Comparison of ENCODE assay signal across 23 cellular contexts in genomic region chr5:53645581-53645980, GRCh38.
"Had no signal": no experiment of that assay in that cellular context is flagged by ENCODE, and none has a peak within 500 bp of the region (broad histone marks: within the 10 kb centered on the region; RNA-seq: fewer than 3 reads in every experiment).

No MANE protein-coding gene starts in this region.

- H3K27ac Mint-ChIP-seq: immature natural killer cell; naive thymus-derived CD4-positive, alpha-beta T cell; nephron; stimulated activated effector memory CD8-positive, alpha-beta T cell treated with anti-CD3 and anti-CD28 coated beads, Interleukin-12 subunit alpha, Interleukin-12 subunit beta, amount 100 ng/mL, for 72 hours; type B pancreatic cell had no signal

- H3K9me3 Mint-ChIP-seq: immature natural killer cell, nephron, type B pancreatic cell had no signal

- H3K4me1 Mint-ChIP-seq: stimulated activated effector memory CD8-positive, alpha-beta T cell treated with anti-CD3 and anti-CD28 coated beads, Interleukin-12 subunit alpha, Interleukin-12 subunit beta, amount 100 ng/mL, for 72 hours had no signal

- H3K4me1 ChIP-seq: prostate gland, testis had no signal

- H3K27me3 ChIP-seq: dorsolateral prefrontal cortex, right atrium auricular region, testis, tibial artery had no signal

- H3K27ac ChIP-seq: dorsolateral prefrontal cortex, prostate gland, testis, tibial artery had no signal

- ATAC-seq: left lobe of liver; naive thymus-derived CD4-positive, alpha-beta T cell; sciatic nerve; stimulated activated effector memory CD8-positive, alpha-beta T cell treated with anti-CD3 and anti-CD28 coated beads, Interleukin-12 subunit alpha, Interleukin-12 subunit beta, amount 100 ng/mL, for 72 hours had no signal

- H3K4me3 Mint-ChIP-seq: immature natural killer cell; naive thymus-derived CD4-positive, alpha-beta T cell; nephron; stimulated activated effector memory CD8-positive, alpha-beta T cell treated with anti-CD3 and anti-CD28 coated beads, Interleukin-12 subunit alpha, Interleukin-12 subunit beta, amount 100 ng/mL, for 72 hours; type B pancreatic cell had no signal

- H3K27me3 Mint-ChIP-seq: naive thymus-derived CD4-positive, alpha-beta T cell; type B pancreatic cell had no signal

- H3K4me3 ChIP-seq: dorsolateral prefrontal cortex, prostate gland, right atrium auricular region, testis, tibial artery had no signal

- H3K36me3 ChIP-seq: prostate gland had no signal

- DNase-seq: dorsolateral prefrontal cortex; effector CD4-positive, alpha-beta T cell; immature natural killer cell; islet precursor cell; kidney glomerular epithelial cell; mammary epithelial cell; mesendoderm; midbrain; naive thymus-derived CD4-positive, alpha-beta T cell; nucleus accumbens; stimulated activated CD4-positive, alpha-beta T cell treated with anti-CD3 and anti-CD28 coated beads, Interleukin-2, amount 100 ng/mL, for 24 hours; stimulated activated CD4-positive, alpha-beta T cell treated with anti-CD3 and anti-CD28 coated beads, Interleukin-4, amount 100 ng/mL, for 24 hours; stimulated activated naive CD4-positive, alpha-beta T cell treated with Interleukin-2 at 50 U/mL for 16 hours; substantia nigra; testis; tibial artery had no signal

- H3K9me3 ChIP-seq: prostate gland, right atrium auricular region, testis, tibial artery had no signal
